ENCODE assay signal across 16 cellular contexts in genomic region chr9:77847626-77848025, GRCh38.
DNase-seq lines count a peak whose midpoint lies in the region; ATAC-seq and TF ChIP-seq lines count a peak whose summit lies in the region.
"Had no signal": no experiment of that assay in that cellular context is flagged by ENCODE, and none has a peak within 500 bp of the region (broad histone marks: within the 10 kb centered on the region; RNA-seq: fewer than 3 reads in every experiment).

No MANE protein-coding gene starts in this region.

- ATAC-seq in Right ventricle myocardium inferior (no peak), upper lobe of right lung (no peak), body of pancreas (no peak)
- ATAC-seq: activated naive CD4-positive, alpha-beta T cell treated with anti-CD3 and anti-CD28 coated beads, Interleukin-2, amount 50 U/mL, for 72 hours; HCT116 had no signal

- peak overlapping the region; percentile 49 for H3K4me2 ChIP-seq in mammary epithelial cell (ENCODE audit: insufficient read depth, low read depth, low read length)

- peak overlapping the region; percentile 80 for H3K27ac ChIP-seq in left ventricle myocardium inferior (replicated peaks)
- no peak overlapping the region for H3K27ac ChIP-seq in mammary epithelial cell (ENCODE audit: insufficient read depth, low read depth, low read length)
- H3K27ac ChIP-seq in upper lobe of right lung, result peak overlapping the region; percentile 45
- no peak overlapping the region for H3K27ac ChIP-seq in body of pancreas

- in situ Hi-C loops in mammary epithelial cell (cut with MboI; ENCODE audit: low sequenced_read_pairs in 2 of 2), result no loop called here

- H3K9me3 Mint-ChIP-seq in nephron, result no peaks in the 10 kb centered on the region
- H3K9me3 Mint-ChIP-seq: activated naive CD4-positive, alpha-beta T cell treated with anti-CD3 and anti-CD28 coated beads, Interleukin-2, amount 50 U/mL, for 72 hours had no signal

- H3K9ac ChIP-seq in mammary epithelial cell (ENCODE audit: insufficient read depth, low read length), result no peak overlapping the region

- H4K20me1 ChIP-seq in mammary epithelial cell (ENCODE audit: insufficient read depth, low read length), result no peaks in the 10 kb centered on the region

- peaks cover 49% of the 10 kb centered on the region for H3K79me2 ChIP-seq in mammary epithelial cell (ENCODE audit: insufficient read depth, low read length)

- H3K27ac Mint-ChIP-seq in nephron, result peak overlapping the region in 2 of 3 experiments; percentile 23 to 75
- H3K27ac Mint-ChIP-seq: activated naive CD4-positive, alpha-beta T cell treated with anti-CD3 and anti-CD28 coated beads, Interleukin-2, amount 50 U/mL, for 72 hours had no signal

- H3K36me3 Mint-ChIP-seq in nephron (ENCODE audit: low read depth), result no peaks in the 10 kb centered on the region
- H3K36me3 Mint-ChIP-seq: activated naive CD4-positive, alpha-beta T cell treated with anti-CD3 and anti-CD28 coated beads, Interleukin-2, amount 50 U/mL, for 72 hours had no signal

- H3K4me3 Mint-ChIP-seq in nephron, result no peak overlapping the region

- no peaks in the 10 kb centered on the region for H3K27me3 Mint-ChIP-seq in nephron (ENCODE audit: low read depth)

- dilution Hi-C loops in mammary epithelial cell (cut with HindIII; ENCODE audit: low sequenced_read_pairs), result no loop called here

- no peak for TF ChIP-seq POLR2A in body of pancreas (IDR thresholded peaks at IDR 0.05)

- H3K4me1 Mint-ChIP-seq in nephron, result peaks cover 41% of the 10 kb centered on the region

- CTCF ChIA-PET in mammary epithelial cell (lab: Charles Lee; ENCODE audit: low non-redundant PET), result no interaction called here

- no peaks in the 10 kb centered on the region for H3K9me3 ChIP-seq in left ventricle myocardium inferior (replicated peaks)
- H3K9me3 ChIP-seq in mammary epithelial cell (replicated peaks; ENCODE audit: insufficient read depth, low read length), result no peaks in the 10 kb centered on the region
- no peaks in the 10 kb centered on the region for H3K9me3 ChIP-seq in upper lobe of right lung
- no peaks in the 10 kb centered on the region for H3K9me3 ChIP-seq in body of pancreas

- H3K4me3 ChIP-seq in left ventricle myocardium inferior (no peak overlapping the region), mammary epithelial cell (replicated peaks in 1 of 3; ENCODE audit: insufficient read depth in 1 of 3, low read depth in 2 of 3, low read length in 3 of 3) (no peak overlapping the region), upper lobe of right lung (no peak overlapping the region), body of pancreas (no peak overlapping the region)

- TF ChIP-seq CTCF in left ventricle myocardium inferior (IDR thresholded peaks at IDR 0.05; ENCODE audit: borderline replicate concordance) (no peak), mammary epithelial cell (conservative IDR thresholded peaks at IDR 0.05 in 1 of 2, IDR thresholded peaks at IDR 0.05 in 1 of 2; ENCODE audit: extremely low read depth in 1 of 2, insufficient read depth in 1 of 2, low read depth in 1 of 2, low read length in 2 of 2) (no peak), nephron (IDR thresholded peaks at IDR 0.05; ENCODE audit: unreplicated experiment in 3 of 3) (no peak), upper lobe of right lung (IDR thresholded peaks at IDR 0.05) (no peak), body of pancreas (IDR thresholded peaks at IDR 0.05) (no peak)

- BruUV-seq in mammary epithelial cell (replicated peaks; lab: Mats Ljungman, UMichigan), result no TSS peak

- H3K4me1 ChIP-seq in left ventricle myocardium inferior (peaks cover 65% of the 10 kb centered on the region), mammary epithelial cell (ENCODE audit: insufficient read depth, low read length) (peaks cover 39% of the 10 kb centered on the region), upper lobe of right lung (peaks cover 74% of the 10 kb centered on the region), body of pancreas (peaks cover 16% of the 10 kb centered on the region)

- DNase-seq in left ventricle myocardium inferior (no peak), Right ventricle myocardium inferior (ENCODE audit: missing footprints) (no peak), mammary epithelial cell (peak; percentile 6), upper lobe of right lung (no peak), body of pancreas (no peak), KG1 (lab: John Stamatoyannopoulos, UW) (no peak), germinal center (ENCODE audit: low spot score) (no peak)
- DNase-seq: AML-193; effector CD4-positive, alpha-beta T cell; glutamatergic neuron; NCI-H1417; NCI-H526; stimulated activated CD8-positive, alpha-beta memory T cell treated with anti-CD3 and anti-CD28 coated beads, Interleukin-4, amount 100 ng/mL, for 48 hours had no signal

- WGBS in mammary epithelial cell (ENCODE audit: low coverage, missing lambda C conversion rate), result 67% methylated on average over 2 of the region's 2 CpGs
- WGBS in body of pancreas, 2 donors, result 71 to 81% methylated on average over 2 of the region's 2 CpGs

- H3K27me3 ChIP-seq in left ventricle myocardium inferior (ENCODE audit: low read depth) (no peaks in the 10 kb centered on the region), mammary epithelial cell (ENCODE audit: insufficient read depth, low read length) (no peaks in the 10 kb centered on the region), upper lobe of right lung (no peaks in the 10 kb centered on the region), body of pancreas (no peaks in the 10 kb centered on the region)

- no peak overlapping the region for H2AFZ ChIP-seq in mammary epithelial cell (ENCODE audit: low read depth, low read length)

- intact Hi-C loops in left ventricle myocardium inferior (cut with micrococcal nuclease) (no loop called here), Right ventricle myocardium inferior (cut with DNase I) (no loop called here), mammary epithelial cell (cut with micrococcal nuclease) (loop anchor here (10.0 kb wide), 2 partner anchors 127 to 367 kb away; no protein-coding TSS in a partner anchor), upper lobe of right lung (cut with DNase I) (no loop called here), body of pancreas (cut with DNase I) (no loop called here)

- H3K36me3 ChIP-seq in left ventricle myocardium inferior (no peaks in the 10 kb centered on the region), mammary epithelial cell (ENCODE audit: insufficient read depth, low read length) (no peaks in the 10 kb centered on the region), upper lobe of right lung (no peaks in the 10 kb centered on the region), body of pancreas (replicated peaks in 1 of 2; ENCODE audit: insufficient read depth in 1 of 2, low read depth in 2 of 2) (no peaks in the 10 kb centered on the region)

Comparison
In these comparisons a context has a peak if more than half of its experiments do, and no peak if none do; other contexts are left out.
1. H3K27ac ChIP-seq: peak in left ventricle myocardium inferior (single experiment) and upper lobe of right lung (single experiment); none in mammary epithelial cell (single experiment) and body of pancreas (0 of 4).